1 cellular context compared by ENCODE assay signal in genomic region chr11:67053896-67054850, GRCh38.
TF ChIP-seq lines count a peak whose summit lies in the region.

No MANE protein-coding gene starts in this region.

TF ChIP-seq in GM12878, 131 proteins besides CTCF, POLR2A, EP300 and RAD21 (continued from another document):
- no peak for TF ChIP-seq ZBTB40 (IDR thresholded peaks at IDR 0.05; ENCODE audit: borderline replicate concordance)
- TF ChIP-seq KDM1A (IDR thresholded peaks at IDR 0.05; ENCODE audit: borderline replicate concordance) = no peak
- no peak for TF ChIP-seq NBN (IDR thresholded peaks at IDR 0.05)
- TF ChIP-seq HDGF (IDR thresholded peaks at IDR 0.05) = no peak
- TF ChIP-seq PBX3 (IDR thresholded peaks at IDR 0.05; ENCODE audit: insufficient replicate concordance, low read depth, low read length) = no peak
- 0 out of 2 replicates have a peak, but pooled peaks have one; percentile 38 for TF ChIP-seq IRF4 (IDR thresholded peaks at IDR 0.05; ENCODE audit: low read depth, low read length)
